Comparison of ENCODE assay signal across 20 cellular contexts in the genomic region with DNA sequence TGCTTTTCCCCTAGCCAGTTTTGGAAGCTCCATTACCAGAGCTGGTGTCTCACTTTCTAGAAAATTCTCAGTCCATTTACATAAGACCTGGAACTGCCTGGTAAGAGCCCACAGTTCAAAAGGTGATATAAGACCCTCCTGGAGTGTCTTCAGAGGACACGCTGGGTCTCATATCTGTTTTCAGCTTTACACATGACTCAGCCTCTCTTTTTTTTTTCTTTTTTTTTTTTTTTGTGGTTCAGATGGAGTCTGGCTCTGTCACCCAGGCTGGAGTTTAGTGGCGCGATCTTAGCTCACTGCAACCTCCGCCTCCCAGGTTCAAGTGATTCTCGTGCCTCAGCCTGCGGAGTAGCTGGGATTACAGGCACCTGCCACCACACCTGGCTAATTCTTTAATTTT.
"Had no signal": no experiment of that assay in that cellular context is flagged by ENCODE, and none has a peak within 500 bp of the region (broad histone marks: within the 10 kb centered on the region; RNA-seq: fewer than 3 reads in every experiment).

No MANE protein-coding gene starts in this region.

- H3K27me3 ChIP-seq: gastroesophageal sphincter, heart left ventricle, suprapubic skin, transverse colon, vagina had no signal

- DNase-seq: activated CD4-positive, alpha-beta T cell treated with anti-CD3 and anti-CD28 coated beads for 1 hour; activated CD8-positive, alpha-beta memory T cell treated with anti-CD3 and anti-CD28 coated beads for 24 hours; activated naive CD4-positive, alpha-beta T cell; activated naive CD8-positive, alpha-beta T cell treated with anti-CD3 and anti-CD28 coated beads, Interleukin-2, amount 10 ng/mL, durations not matched to agents 7 days and 5 days; cortex of kidney; effector CD4-positive, alpha-beta T cell; heart left ventricle; kidney glomerular epithelial cell; left ventricle myocardium inferior; mucosa of descending colon; naive B cell; retina; stimulated activated CD4-positive, alpha-beta T cell treated with anti-CD3 and anti-CD28 coated beads, Interleukin-12 subunit alpha, Interleukin-12 subunit beta, amount 100 ng/mL, for 4 hours; stimulated activated CD4-positive, alpha-beta T cell treated with anti-CD3 and anti-CD28 coated beads, Interleukin-1b, Interleukin-23, amount 100 ng/mL, for 48 hours; transverse colon; WERI-Rb-1 had no signal

- ATAC-seq: esophagus mucosa, gastroesophageal sphincter, mucosa of descending colon had no signal

- H3K27ac ChIP-seq: gastroesophageal sphincter, heart left ventricle, left ventricle myocardium inferior, suprapubic skin, transverse colon, vagina, WERI-Rb-1 had no signal

- H3K36me3 ChIP-seq: gastroesophageal sphincter, heart left ventricle, left ventricle myocardium inferior, suprapubic skin, transverse colon, vagina, WERI-Rb-1 had no signal

- H3K4me3 ChIP-seq: gastroesophageal sphincter, heart left ventricle, left ventricle myocardium inferior, mucosa of descending colon, suprapubic skin, transverse colon, vagina had no signal

- H3K9me3 ChIP-seq: gastroesophageal sphincter, heart left ventricle, left ventricle myocardium inferior, mucosa of descending colon, suprapubic skin, transverse colon, vagina had no signal

- H3K4me1 ChIP-seq: gastroesophageal sphincter had no signal
